ENCODE assay signal across 23 cellular contexts in the genomic region with DNA sequence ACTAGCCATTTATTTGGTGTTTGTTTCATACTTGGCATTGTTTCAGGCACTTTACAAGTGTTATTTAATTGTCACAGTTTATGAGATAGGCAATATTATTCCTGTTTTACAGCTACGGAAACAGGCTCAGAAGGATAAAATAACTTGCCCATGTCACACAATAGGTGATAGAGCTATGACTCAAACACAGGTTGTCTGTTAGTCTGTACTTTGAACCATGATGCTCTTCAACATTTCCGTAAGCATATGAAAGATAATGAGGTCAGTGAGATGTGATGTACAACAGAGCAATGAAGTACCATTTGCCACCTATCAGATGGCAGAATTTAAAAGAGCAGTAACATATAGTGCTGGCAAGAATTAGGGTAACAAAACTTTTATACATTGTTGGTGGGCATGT. TPM values are rescaled to one million over a fixed set of nuclear protein-coding genes. Genes with fewer than 3 reads are reported as not detected.
DNase-seq lines count a peak whose midpoint lies in the region; ATAC-seq lines count a peak whose summit lies in the region.
"Had no signal": no experiment of that assay in that cellular context is flagged by ENCODE, and none has a peak within 500 bp of the region (broad histone marks: within the 10 kb centered on the region; RNA-seq: fewer than 3 reads in every experiment).

No MANE protein-coding gene starts in this region.

- H3K27ac Mint-ChIP-seq in activated naive CD4-positive, alpha-beta T cell treated with anti-CD3 and anti-CD28 coated beads, Interleukin-2, amount 50 U/mL, for 72 hours, result no peak overlapping the region
- H3K27ac Mint-ChIP-seq: B cell; CD8-positive, alpha-beta memory T cell; IgD-negative memory B cell had no signal

- DNase-seq in DMS53 (lab: John Stamatoyannopoulos, UW) (peak; percentile 47), DMS53 treated with DMSO at 0.1 percent for 48 hours (lab: John Stamatoyannopoulos, UW; ENCODE audit: unreplicated experiment) (no peak), dermis blood vessel endothelial cell (peak; percentile 24), left colon (no peak), anterior cingulate cortex (lab: John Stamatoyannopoulos, UW) (no peak), activated gamma-delta T cell treated with Interleukin-2 at 50 U/mL for 16 hours (no peak)
- no peak for DNase-seq in activated naive CD4-positive, alpha-beta T cell treated with anti-CD3 and anti-CD28 coated beads, Interleukin-2, amount 50 U/mL, for 72 hours (ENCODE audit: low spot score in 2 of 2)
- DNase-seq: CD8-positive, alpha-beta memory T cell; DMS 273 treated with DMSO at 0.1 percent for 48 hours; DND-41; GM23248; H7; MV-4-11; NCI-H1105 treated with DMSO at 0.1 percent for 48 hours; NCI-H146; NCI-H1930; NCI-H446; NCI-H524 treated with DMSO at 0.1 percent for 48 hours; NCI-H774 had no signal

- peaks cover 8 to 16% of the 10 kb centered on the region in 2 donors for H3K36me3 Mint-ChIP-seq in activated naive CD4-positive, alpha-beta T cell treated with anti-CD3 and anti-CD28 coated beads, Interleukin-2, amount 50 U/mL, for 72 hours

- H3K9me3 Mint-ChIP-seq in activated naive CD4-positive, alpha-beta T cell treated with anti-CD3 and anti-CD28 coated beads, Interleukin-2, amount 50 U/mL, for 72 hours, result peaks cover 20 to 35% of the 10 kb centered on the region in 2 donors

- intact Hi-C loops in left colon (cut with DNase I, micrococcal nuclease), result no loop called here

- peak; percentile 97 for ATAC-seq in left colon
- ATAC-seq in GM21526 (IDR thresholded peaks at IDR 0.05; ENCODE audit: low FRiP score, unreplicated experiment), result no peak
- no peak for ATAC-seq in activated naive CD4-positive, alpha-beta T cell treated with anti-CD3 and anti-CD28 coated beads, Interleukin-2, amount 50 U/mL, for 72 hours
- ATAC-seq: Right ventricle myocardium inferior had no signal

RNA-seq across cellular contexts. Expression of gene TUG1, which starts 15.3 kb away (rescaled TPM):
- total RNA-seq in dermis blood vessel endothelial cell (45.8 and 66.9 TPM in 2 replicates), left colon (10 to 100 TPM; 67.4 to 72.1 TPM)
- 10 to 100 TPM; 36.4 to 62.1 TPM for total RNA-seq in activated naive CD4-positive, alpha-beta T cell treated with anti-CD3 and anti-CD28 coated beads, Interleukin-2, amount 50 U/mL, for 72 hours

RNA-seq across cellular contexts. Expression of gene MORC2, which starts 15.7 kb away (rescaled TPM):
- total RNA-seq in dermis blood vessel endothelial cell, result 16.5 and 28.1 TPM in 2 replicates
- 10 to 100 TPM; 17.7 to 21.1 TPM for total RNA-seq in left colon
- 10 to 100 TPM in 1 of 2 donors, 1 to 10 TPM in 1; 8.6 to 24.0 TPM for total RNA-seq in activated naive CD4-positive, alpha-beta T cell treated with anti-CD3 and anti-CD28 coated beads, Interleukin-2, amount 50 U/mL, for 72 hours

Comparison
In these comparisons a context has a peak if more than half of its experiments do, and no peak if none do; other contexts are left out.
1. DNase-seq: peak in DMS53 (single experiment) and dermis blood vessel endothelial cell (single experiment); none in DMS53 treated with DMSO at 0.1 percent for 48 hours (single experiment), left colon (0 of 2), activated naive CD4-positive, alpha-beta T cell treated with anti-CD3 and anti-CD28 coated beads, Interleukin-2, amount 50 U/mL, for 72 hours (0 of 2), anterior cingulate cortex (0 of 58) and activated gamma-delta T cell treated with Interleukin-2 at 50 U/mL for 16 hours (single experiment).